8 cellular contexts compared by ENCODE assay signal in the genomic region with DNA sequence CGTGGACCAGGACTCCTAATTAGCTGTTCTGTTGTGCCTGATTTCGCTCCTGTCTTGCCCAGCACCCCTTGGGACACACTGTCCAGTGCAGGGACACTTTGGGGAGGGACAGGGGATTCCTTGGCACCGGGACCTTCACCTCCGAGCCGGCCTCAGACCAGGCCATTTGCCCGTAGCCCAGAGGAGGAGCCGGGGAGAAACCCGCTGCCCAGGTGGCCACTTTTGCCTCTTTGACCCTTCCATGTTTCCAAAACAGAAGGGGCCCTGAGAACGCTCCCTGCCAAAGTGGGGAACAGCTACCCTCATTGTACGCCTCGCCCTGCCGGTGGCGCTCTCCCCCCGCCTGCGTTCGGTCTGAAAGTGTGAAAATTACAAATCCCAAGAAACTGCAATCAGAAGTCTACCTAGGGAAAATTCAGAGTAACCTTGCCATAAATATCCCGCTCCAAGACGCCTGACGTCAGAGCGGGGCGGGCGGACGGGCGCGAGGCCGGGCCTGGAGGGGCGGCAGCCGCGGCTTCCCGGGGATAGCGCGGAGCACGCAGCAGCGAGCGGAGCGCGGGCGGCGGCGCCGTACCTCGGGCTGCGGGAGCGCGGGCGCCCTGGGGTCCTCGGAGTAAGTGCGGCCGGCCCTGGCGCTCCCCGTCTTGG.
DNase-seq lines count a peak whose midpoint lies in the region; ATAC-seq and TF ChIP-seq lines count a peak whose summit lies in the region.

A gene (plus strand): TSS at position 527 of the 651 bp plus-strand sequence. CDS start 63,927 bp downstream, outside the sequence.

- DNase-seq in NCI-H1092 treated with DMSO at 0.1 percent for 48 hours (lab: John Stamatoyannopoulos, UW): peak; percentile 2
- DNase-seq in NCI-H1092 (lab: John Stamatoyannopoulos, UW): no peak
- DNase-seq in brain microvascular endothelial cell: no peak
- peak; percentile 82 for DNase-seq in islet precursor cell
- DNase-seq in activated T-cell treated with anti-CD3 and anti-CD28 coated beads, Interleukin-2, amount 50 U/mL, for 1 hour: no peak

- ATAC-seq in HG02678 (IDR thresholded peaks at IDR 0.05; ENCODE audit: unreplicated experiment) (no peak), GM21619 (IDR thresholded peaks at IDR 0.05; ENCODE audit: unreplicated experiment) (no peak)

- peak within 1 kb of the TSS; percentile 8 for H3K27ac ChIP-seq in brain microvascular endothelial cell
- peak within 1 kb of the TSS in 20 of 21 experiments; percentile 11 to 87 (median 71) for H3K27ac ChIP-seq in skin epidermis

- H3K27me3 ChIP-seq in brain microvascular endothelial cell (replicated peaks): no peaks in the 10 kb centered on the region

- H3K4me3 ChIP-seq in brain microvascular endothelial cell (ENCODE audit: low read depth, low read length) (peak within 1 kb of the TSS; percentile 65), skin epidermis (peak within 1 kb of the TSS; percentile 12 to 49 (median 37))

- in situ Hi-C loops in brain microvascular endothelial cell (cut with HindIII; ENCODE audit: low pct_ligation_motif_present, low sequenced_read_pairs): no loop called here

- H3K36me3 ChIP-seq in brain microvascular endothelial cell (replicated peaks): no peaks in the 10 kb centered on the region

- peak; percentile 39 for TF ChIP-seq CTCF in brain microvascular endothelial cell (IDR thresholded peaks at IDR 0.05; ENCODE audit: low read depth, low read length, missing control alignments)

Comparison
In these comparisons a context has a peak if more than half of its experiments do, and no peak if none do; other contexts are left out.
1. DNase-seq: peak in NCI-H1092 treated with DMSO at 0.1 percent for 48 hours (single experiment) and islet precursor cell (single experiment); none in NCI-H1092 (single experiment), brain microvascular endothelial cell (single experiment) and activated T-cell treated with anti-CD3 and anti-CD28 coated beads, Interleukin-2, amount 50 U/mL, for 1 hour (single experiment).